Comparison of ENCODE assay signal across 26 cellular contexts in genomic region chr7:43196379-43196778, GRCh38.
DNase-seq lines count a peak whose midpoint lies in the region; ATAC-seq, FAIRE-seq and TF ChIP-seq lines count a peak whose summit lies in the region.
"Had no signal": no experiment of that assay in that cellular context is flagged by ENCODE, and none has a peak within 500 bp of the region (broad histone marks: within the 10 kb centered on the region; RNA-seq: fewer than 3 reads in every experiment).

No MANE protein-coding gene starts in this region.

- no peak overlapping the region for H2BK5ac ChIP-seq in H1 (ENCODE audit: low read depth, low read length)

- no peak overlapping the region for H4K5ac ChIP-seq in H1 (ENCODE audit: insufficient read length, low read depth, low read length)

- H3K79me2 ChIP-seq in H1 (ENCODE audit: control insufficient read depth in 1 of 2, insufficient read depth in 2 of 2, low read length in 2 of 2), result no peaks in the 10 kb centered on the region

- H3K36me3 ChIP-seq in H1 (ENCODE audit: control insufficient read depth in 2 of 4, insufficient read depth in 4 of 4, low read length in 3 of 4), result no peaks in the 10 kb centered on the region
- no peaks in the 10 kb centered on the region for H3K36me3 ChIP-seq in testis (ENCODE audit: low read depth, missing control alignments)

- no peak overlapping the region for H2AFZ ChIP-seq in H1 (ENCODE audit: low read length)
- H2AFZ ChIP-seq: PC-9 had no signal

- H3K79me1 ChIP-seq in H1 (ENCODE audit: low read depth, low read length), result no peaks in the 10 kb centered on the region

- no peak overlapping the region for H3K56ac ChIP-seq in H1 (replicated peaks; ENCODE audit: insufficient read length, low read depth, low read length)

- no peak for TF ChIP-seq CTCF in H1 (IDR thresholded peaks at IDR 0.05; ENCODE audit: control extremely low read depth in 1 of 3, insufficient read depth in 1 of 3, low read depth in 1 of 3, low read length in 3 of 3)
- TF ChIP-seq CTCF in testis (IDR thresholded peaks at IDR 0.05), result no peak

- FAIRE-seq in H1 (lab: Jason Lieb, UNC), result peak; percentile 50
- FAIRE-seq: A204.1 had no signal

- CTCF ChIA-PET in H1 (lab: Charles Lee; ENCODE audit: partially characterized antibody), result interaction anchor here (1.0 to 1.8 kb wide), 3 partner anchors 14 to 22 kb away, joined by 3 to 5 read pairs (median 5); no protein-coding TSS in a partner anchor

- no peak overlapping the region for H4K8ac ChIP-seq in H1 (ENCODE audit: extremely low read depth, insufficient read depth, low read length)

- DNase-seq in Daoy (ENCODE audit: low read depth) (peak; percentile 22), RPMI7951 (ENCODE audit: low read depth) (peak; percentile 51), H1 (ENCODE audit: low read depth in 1 of 2, low spot score in 2 of 2) (no peak), kidney tubule cell (ENCODE audit: low spot score) (peak; percentile 79), testis (no peak), HCEC 1CT (no peak), COR-L47 (lab: John Stamatoyannopoulos, UW) (no peak)
- DNase-seq: activated CD4-positive, alpha-beta T cell treated with anti-CD3 and anti-CD28 coated beads, Interleukin-2, amount 10 ng/mL, durations not matched to agents 24 days and 14 days; activated naive CD8-positive, alpha-beta T cell treated with anti-CD3 and anti-CD28 coated beads, Interleukin-2, amount 50 U/mL, for 24 hours; activated T-cell treated with anti-CD3 and anti-CD28 coated beads, Interleukin-2, amount 50 U/mL, for 4 hours; AML-193; CD4-positive, alpha-beta T cell; effector CD4-positive, alpha-beta T cell; foreskin melanocyte; left ventricle myocardium superior; NCI-H1092; NCI-H187 treated with DMSO at 0.1 percent for 48 hours; NCI-H524 treated with DMSO at 0.1 percent for 48 hours; NK-92 treated with Interleukin-12 subunit alpha and Interleukin-12 subunit beta, amount 100 ng/mL, for 24 hours; PC-9; SHP77 had no signal

- no peak overlapping the region for H3K14ac ChIP-seq in H1 (ENCODE audit: insufficient read length)

- no peak overlapping the region for H3K18ac ChIP-seq in H1 (ENCODE audit: extremely low read depth, low read length)

- H3K27ac ChIP-seq in H1 (ENCODE audit: low read depth, low read length), result no peak overlapping the region
- H3K27ac ChIP-seq in testis, result no peak overlapping the region
- H3K27ac ChIP-seq: epithelial cell of prostate, HL-60, PC-9, VCaP had no signal

- no peak overlapping the region for H3K9ac ChIP-seq in H1 (replicated peaks in 1 of 4; ENCODE audit: extremely low read depth in 1 of 4, low read depth in 3 of 4, low read length in 3 of 4)

- WGBS in H1 (ENCODE audit: extremely low coverage in 1 of 2, insufficient coverage in 1 of 2, insufficient read length in 1 of 2, insufficient replicate concordance in 2 of 2, low coverage in 1 of 2, low lambda C conversion rate in 2 of 2, missing lambda C conversion rate in 1 of 2), 2 experiments, result 86% methylated on average over 5 of the region's 5 CpGs; no CpG with 5 or more reads in 1 of the 2 experiments
- whole genome bisulfite sequencing in testis, 2 donors, result 77 to 81% methylated on average over 5 of the region's 5 CpGs

- no peak overlapping the region for H3K4me2 ChIP-seq in H1 (ENCODE audit: insufficient read depth in 1 of 2, low read depth in 2 of 2, low read length in 2 of 2)
- H3K4me2 ChIP-seq: PC-9 had no signal

- H3K23ac ChIP-seq in H1 (ENCODE audit: insufficient read length), result no peak overlapping the region

- peaks cover 7 to 32% (median 21%) of the 10 kb centered on the region in 4 experiments for H3K4me1 ChIP-seq in H1 (replicated peaks in 1 of 4; ENCODE audit: control insufficient read depth in 3 of 4, insufficient read depth in 4 of 4, low read length in 3 of 4)
- H3K4me1 ChIP-seq in testis, result no peaks in the 10 kb centered on the region

- H3K9me3 ChIP-seq in H1 (ENCODE audit: insufficient read depth in 2 of 2, low read depth in 1 of 2, low read length in 1 of 2) (no peaks in the 10 kb centered on the region), testis (no peaks in the 10 kb centered on the region)

- no peak for TF ChIP-seq EP300 in H1 (IDR thresholded peaks at IDR 0.05; ENCODE audit: borderline replicate concordance in 1 of 2, low read depth in 2 of 2, low read length in 2 of 2)

- peaks cover 8% of the 10 kb centered on the region; the same call in 1 of the 2 replicates for H3K23me2 ChIP-seq in H1 (ENCODE audit: low read depth, low read length)

- TF ChIP-seq POLR2A in H1 (IDR thresholded peaks at IDR 0.05; ENCODE audit: control extremely low read depth in 1 of 2, low read depth in 2 of 2, low read length in 2 of 2), result no peak
- no peak for TF ChIP-seq POLR2A in testis (IDR thresholded peaks at IDR 0.05)

- no peak for ATAC-seq in HG02885 (IDR thresholded peaks at IDR 0.05; ENCODE audit: poor library complexity, unreplicated experiment)
- ATAC-seq: activated naive CD8-positive, alpha-beta T cell treated with anti-CD3 and anti-CD28 coated beads, Interleukin-2, amount 50 U/mL, for 24 hours; activated T-cell treated with anti-CD3 and anti-CD28 coated beads, Interleukin-2, amount 50 U/mL, for 4 hours; left ventricle myocardium superior had no signal

- no peak overlapping the region for H2BK15ac ChIP-seq in H1 (ENCODE audit: low read length)

- TF ChIP-seq RAD21 in H1 (IDR thresholded peaks at IDR 0.05 in 1 of 2, conservative IDR thresholded peaks at IDR 0.05 in 1 of 2; ENCODE audit: low read depth in 2 of 2, low read length in 2 of 2), result no peak

- H2BK120ac ChIP-seq in H1 (replicated peaks; ENCODE audit: low read depth, low read length), result no peak overlapping the region

- no peak overlapping the region for H2BK12ac ChIP-seq in H1 (ENCODE audit: low read depth, low read length)

- H4K91ac ChIP-seq in H1 (replicated peaks; ENCODE audit: insufficient read length, low read length), result no peak overlapping the region

- peak overlapping the region; percentile 8 for H3K4ac ChIP-seq in H1 (replicated peaks; ENCODE audit: insufficient read length, low read depth, low read length)

- H3K27me3 ChIP-seq in H1 (replicated peaks in 1 of 4; ENCODE audit: control insufficient read depth in 3 of 4, extremely low read depth in 1 of 4, insufficient read depth in 3 of 4, low read length in 3 of 4) (no peaks in the 10 kb centered on the region), testis (no peaks in the 10 kb centered on the region)

- H4K20me1 ChIP-seq in H1 (replicated peaks in 1 of 2; ENCODE audit: control insufficient read depth in 1 of 2, insufficient read depth in 2 of 2, low read length in 2 of 2), result peaks cover 0 to 4% of the 10 kb centered on the region in 2 experiments

- intact Hi-C loops in testis (cut with DNase I; ENCODE audit: low total_unique reads), result no loop called here

- no peak overlapping the region; the same call in 1 of the 2 replicates for H2BK20ac ChIP-seq in H1 (ENCODE audit: low read length)

- no peak overlapping the region for H3K4me3 ChIP-seq in H1 (ENCODE audit: extremely low read depth in 1 of 4, insufficient read depth in 2 of 4, low read depth in 3 of 4, low read length in 4 of 4)
- H3K4me3 ChIP-seq in testis, result no peak overlapping the region
- H3K4me3 ChIP-seq: PC-9 had no signal

- POLR2A ChIA-PET in H1 (lab: Charles Lee; ENCODE audit: partially characterized antibody), result no interaction called here

- H2AK5ac ChIP-seq in H1 (ENCODE audit: low read depth, low read length), result 0 out of 2 replicates have a peak overlapping the region, but pooled peaks have one; percentile 17

TF ChIP-seq in H1, 55 proteins besides CTCF, POLR2A, EP300 and RAD21:
- TF ChIP-seq SP2 (IDR thresholded peaks at IDR 0.05; ENCODE audit: low read length) (no peak), SAP30 (IDR thresholded peaks at IDR 0.05; ENCODE audit: insufficient read depth, insufficient replicate concordance, low read length) (no peak), SIX5 (IDR thresholded peaks at IDR 0.05; ENCODE audit: low read depth, low read length) (no peak), SRF (IDR thresholded peaks at IDR 0.05; ENCODE audit: low read depth, low read length) (no peak), TAF1 (IDR thresholded peaks at IDR 0.05; ENCODE audit: low read depth, low read length) (no peak), CBX5 (IDR thresholded peaks at IDR 0.05; ENCODE audit: low read depth, low read length) (no peak), CHD1 (IDR thresholded peaks at IDR 0.05; ENCODE audit: low read depth, low read length) (no peak)
- TF ChIP-seq, protein P1, sequence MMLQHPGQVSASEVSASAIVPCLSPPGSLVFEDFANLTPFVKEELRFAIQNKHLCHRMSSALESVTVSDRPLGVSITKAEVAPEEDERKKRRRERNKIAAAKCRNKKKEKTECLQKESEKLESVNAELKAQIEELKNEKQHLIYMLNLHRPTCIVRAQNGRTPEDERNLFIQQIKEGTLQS (IDR thresholded peaks at IDR 0.05; ENCODE audit: insufficient read depth, low read depth, low read length), result no peak

Comparison
In these comparisons a context has a peak if more than half of its experiments do, and no peak if none do; other contexts are left out.
1. DNase-seq: peak in Daoy (single experiment), RPMI7951 (single experiment) and kidney tubule cell (single experiment); none in H1 (0 of 2), testis (single experiment), HCEC 1CT (single experiment) and COR-L47 (single experiment).